Comparison of ENCODE assay signal across 8 cellular contexts in genomic region chr14:45526715-45527549, GRCh38.
DNase-seq lines count a peak whose midpoint lies in the region; ATAC-seq and TF ChIP-seq lines count a peak whose summit lies in the region.

No MANE protein-coding gene starts in this region.

- H3K4me3 Mint-ChIP-seq in chondrocyte (ENCODE audit: unreplicated experiment) (no peak overlapping the region), nephron progenitor cell (no peak overlapping the region)

- H3K36me3 Mint-ChIP-seq in chondrocyte (ENCODE audit: low read depth) (no peaks in the 10 kb centered on the region), nephron progenitor cell (ENCODE audit: low read depth) (peaks cover 4% of the 10 kb centered on the region)

- no peaks in the 10 kb centered on the region for H3K9me3 Mint-ChIP-seq in chondrocyte (ENCODE audit: low read depth)
- peaks cover 18% of the 10 kb centered on the region for H3K9me3 Mint-ChIP-seq in nephron progenitor cell

- H3K4me1 Mint-ChIP-seq in chondrocyte (ENCODE audit: low read depth): no peaks in the 10 kb centered on the region
- peaks cover 10% of the 10 kb centered on the region for H3K4me1 Mint-ChIP-seq in nephron progenitor cell

- H3K27me3 Mint-ChIP-seq in chondrocyte (ENCODE audit: low read depth) (peaks cover 21% of the 10 kb centered on the region), nephron progenitor cell (ENCODE audit: low read depth, poor library complexity) (no peaks in the 10 kb centered on the region)

- DNase-seq in 8988T (peak; percentile 35), NCI-H460 (ENCODE audit: extremely low read depth, low read depth) (peak; percentile 48), chondrocyte (ENCODE audit: low spot score) (no peak), nephron progenitor cell (peak; percentile 47), AG08395 (ENCODE audit: low spot score) (no peak), cerebellar nuclear complex (lab: John Stamatoyannopoulos, UW) (no peak)

- H3K27ac Mint-ChIP-seq in chondrocyte (ENCODE audit: unreplicated experiment): no peak overlapping the region
- H3K27ac Mint-ChIP-seq in nephron progenitor cell: no peak overlapping the region

- ATAC-seq in GM18858 (IDR thresholded peaks at IDR 0.05; ENCODE audit: unreplicated experiment): peak; percentile 79
- ATAC-seq in HG03565 (IDR thresholded peaks at IDR 0.05; ENCODE audit: unreplicated experiment): peak; percentile 88

- peak; percentile 71 for TF ChIP-seq CTCF in chondrocyte (IDR thresholded peaks at IDR 0.05)
- peak; percentile 69 for TF ChIP-seq CTCF in nephron progenitor cell (IDR thresholded peaks at IDR 0.05)

Comparison
In these comparisons a context has a peak if more than half of its experiments do, and no peak if none do; other contexts are left out.
1. DNase-seq: peak in 8988T (single experiment), NCI-H460 (single experiment) and nephron progenitor cell (single experiment); none in chondrocyte (single experiment), AG08395 (single experiment) and cerebellar nuclear complex (0 of 2).